ENCODE assay signal across 16 cellular contexts in genomic region chr14:61176686-61177085, GRCh38.
"Had no signal": no experiment of that assay in that cellular context is flagged by ENCODE, and none has a peak within 500 bp of the region (broad histone marks: within the 10 kb centered on the region; RNA-seq: fewer than 3 reads in every experiment).

No MANE protein-coding gene starts in this region.

- H3K4me1 ChIP-seq: uterus had no signal

- H3K27ac Mint-ChIP-seq: activated T-helper 1 cell treated with anti-CD3 and anti-CD28 coated beads, Interleukin-12 subunit alpha, Interleukin-12 subunit beta, Interleukin-2, Interleukin-4 antibody, amounts not matched to agents 30 ng/mL and 10 ng/mL and 1 ng/mL, durations not matched to agents 14 hours and 24 hours and 36 hours; memory B cell; natural killer cell treated with Interleukin-12 subunit alpha and Interleukin-12 subunit beta and Interleukin-15 and Interleukin-18, amount 100 ng/mL, for 72 hours; stimulated activated naive B cell treated with anti-CD40 and anti-IgM and Interleukin-4, amounts not matched to agents 10 μg/mL and 1 μg/mL and 100 μg/mL, for 72 hours had no signal

- ATAC-seq: left ventricle myocardium superior; natural killer cell treated with Interleukin-12 subunit alpha and Interleukin-12 subunit beta and Interleukin-15 and Interleukin-18, amount 100 ng/mL, for 72 hours; stimulated activated naive B cell treated with anti-CD40 and anti-IgM and Interleukin-4, amounts not matched to agents 10 μg/mL and 1 μg/mL and 100 μg/mL, for 72 hours had no signal

- H3K27ac ChIP-seq: cardiac muscle cell, dorsolateral prefrontal cortex, thyroid gland, uterus had no signal

- H3K4me1 Mint-ChIP-seq: stimulated activated naive B cell treated with anti-CD40 and anti-IgM and Interleukin-4, amounts not matched to agents 10 μg/mL and 1 μg/mL and 100 μg/mL, for 72 hours had no signal

- H3K36me3 ChIP-seq: ascending aorta, cardiac muscle cell, thyroid gland, uterus had no signal

- DNase-seq: activated CD4-positive, alpha-beta T cell treated with anti-CD3 and anti-CD28 coated beads, Interleukin-2, amount 50 U/mL, for 48 hours; activated CD8-positive, alpha-beta memory T cell treated with anti-CD3 and anti-CD28 coated beads, Interleukin-2, amount 50 U/mL, for 48 hours; activated naive CD4-positive, alpha-beta T cell treated with Interleukin-2 at 50 U/mL for 16 hours; dorsolateral prefrontal cortex; hippocampal formation; left ventricle myocardium superior; posterior cingulate gyrus; stimulated activated CD4-positive, alpha-beta T cell treated with anti-CD3 and anti-CD28 coated beads, Interleukin-2, amount 100 ng/mL, for 48 hours; stimulated activated naive B cell treated with anti-CD40 and anti-IgM and Interleukin-4, amounts not matched to agents 10 μg/mL and 1 μg/mL and 100 μg/mL, for 72 hours; thyroid gland; uterus had no signal

- H3K9me3 Mint-ChIP-seq: natural killer cell treated with Interleukin-12 subunit alpha and Interleukin-12 subunit beta and Interleukin-15 and Interleukin-18, amount 100 ng/mL, for 72 hours had no signal

- H3K27me3 ChIP-seq: ascending aorta, cardiac muscle cell, thyroid gland, uterus had no signal

- H3K4me3 ChIP-seq: ascending aorta, cardiac muscle cell, dorsolateral prefrontal cortex, thyroid gland, uterus had no signal

- H3K36me3 Mint-ChIP-seq: memory B cell; natural killer cell treated with Interleukin-12 subunit alpha and Interleukin-12 subunit beta and Interleukin-15 and Interleukin-18, amount 100 ng/mL, for 72 hours; stimulated activated naive B cell treated with anti-CD40 and anti-IgM and Interleukin-4, amounts not matched to agents 10 μg/mL and 1 μg/mL and 100 μg/mL, for 72 hours had no signal

- H3K4me3 Mint-ChIP-seq: memory B cell; natural killer cell treated with Interleukin-12 subunit alpha and Interleukin-12 subunit beta and Interleukin-15 and Interleukin-18, amount 100 ng/mL, for 72 hours; stimulated activated naive B cell treated with anti-CD40 and anti-IgM and Interleukin-4, amounts not matched to agents 10 μg/mL and 1 μg/mL and 100 μg/mL, for 72 hours had no signal
